8 cellular contexts compared by ENCODE assay signal in genomic region chr14:64805646-64806045, GRCh38.
DNase-seq lines count a peak whose midpoint lies in the region; ATAC-seq, FAIRE-seq and TF ChIP-seq lines count a peak whose summit lies in the region.
"Not testable (repeated sequence)": the region's sequence is repeated elsewhere in the genome, so short reads cannot be mapped to it uniquely, and the experiment has no call there.

No MANE protein-coding gene starts in this region.

- not testable (repeated sequence) for TF ChIP-seq CTCF in PC-9 (conservative IDR thresholded peaks at IDR 0.05); epithelial cell of esophagus (IDR thresholded peaks at IDR 0.05; ENCODE audit: insufficient read depth, low read depth, low read length, missing control alignments); hepatocyte (IDR thresholded peaks at IDR 0.05; ENCODE audit: poor library complexity); osteocyte (IDR thresholded peaks at IDR 0.05)

- H3K4me2 ChIP-seq in PC-9: peak overlapping the region; percentile 74
- not testable (repeated sequence) for H3K4me2 ChIP-seq in hepatocyte

- H3K9me3 ChIP-seq in PC-9 (ENCODE audit: insufficient read depth, low read depth); hepatocyte (ENCODE audit: low read depth): not testable (repeated sequence)

- H3K27ac Mint-ChIP-seq in activated T-helper 17 cell treated with anti-CD3 and anti-CD28 coated beads, Interleukin-2, amount 50 U/mL, for 72 hours: peak overlapping the region; percentile 54
- peak overlapping the region; percentile 86 for H3K27ac Mint-ChIP-seq in osteocyte (ENCODE audit: unreplicated experiment)

- intact Hi-C loops in PC-9 (cut with micrococcal nuclease; ENCODE audit: unreplicated experiment): loop anchor here (2.0 kb wide), 2 partner anchors 35 to 39 kb away; no protein-coding TSS in a partner anchor

- H3K4me3 Mint-ChIP-seq in activated T-helper 17 cell treated with anti-CD3 and anti-CD28 coated beads, Interleukin-2, amount 50 U/mL, for 72 hours; osteocyte (ENCODE audit: unreplicated experiment): not testable (repeated sequence)

- H3K36me3 Mint-ChIP-seq in activated T-helper 17 cell treated with anti-CD3 and anti-CD28 coated beads, Interleukin-2, amount 50 U/mL, for 72 hours (ENCODE audit: low read depth); osteocyte (ENCODE audit: unreplicated experiment): not testable (repeated sequence)

- not testable (repeated sequence) for H3K9me3 Mint-ChIP-seq in activated T-helper 17 cell treated with anti-CD3 and anti-CD28 coated beads, Interleukin-2, amount 50 U/mL, for 72 hours; osteocyte (ENCODE audit: unreplicated experiment)

- H3K79me2 ChIP-seq in PC-9 (ENCODE audit: low read depth); hepatocyte: not testable (repeated sequence)

- H4K20me1 ChIP-seq in PC-9 (ENCODE audit: insufficient read depth); hepatocyte (ENCODE audit: insufficient read depth, poor library complexity, severe bottlenecking): not testable (repeated sequence)

- BruUV-seq in PC-9 (replicated peaks; lab: Mats Ljungman, UMichigan): not testable (repeated sequence)

- not testable (repeated sequence) for H3K4me1 Mint-ChIP-seq in activated T-helper 17 cell treated with anti-CD3 and anti-CD28 coated beads, Interleukin-2, amount 50 U/mL, for 72 hours
- H3K4me1 Mint-ChIP-seq in osteocyte (ENCODE audit: unreplicated experiment): peaks cover 30% of the 10 kb centered on the region

- peaks cover 30% of the 10 kb centered on the region for H3F3A ChIP-seq in PC-9 (ENCODE audit: insufficient read depth, low read depth)

- WGBS in hepatocyte (ENCODE audit: low lambda C conversion rate, missing lambda C conversion rate): 89% methylated on average over 3 of the region's 3 CpGs

- H2AFZ ChIP-seq in PC-9: peak overlapping the region; percentile 48; the same call in 1 of the 2 replicates
- H2AFZ ChIP-seq in hepatocyte: not testable (repeated sequence)

- DNase-seq in COLO668 (lab: John Stamatoyannopoulos, UW; ENCODE audit: unreplicated experiment) (peak; percentile 49), HPDE6-E6E7 (ENCODE audit: extremely low spot score) (peak; percentile 49), PC-9 (peak in 1 of 2 experiments; percentile 75), epithelial cell of esophagus (ENCODE audit: low read depth) (peak; percentile 67), urothelium cell line (ENCODE audit: low spot score) (peak; percentile 84)
- not testable (repeated sequence) for DNase-seq in hepatocyte (ENCODE audit: low spot score); osteocyte (ENCODE audit: extremely low spot score, unreplicated experiment)

- H3K9me2 ChIP-seq in PC-9 (ENCODE audit: insufficient read depth); hepatocyte (replicated peaks; ENCODE audit: insufficient read depth): not testable (repeated sequence)

- H3K27me3 Mint-ChIP-seq in activated T-helper 17 cell treated with anti-CD3 and anti-CD28 coated beads, Interleukin-2, amount 50 U/mL, for 72 hours; osteocyte (ENCODE audit: unreplicated experiment): not testable (repeated sequence)

- ATAC-seq in activated T-helper 17 cell treated with anti-CD3 and anti-CD28 coated beads, Interleukin-2, amount 50 U/mL, for 72 hours (replicated peaks): not testable (repeated sequence)

- H3K27me3 ChIP-seq in PC-9 (ENCODE audit: insufficient read depth, low read depth); hepatocyte: not testable (repeated sequence)

- CTCF ChIA-PET in PC-9 (lab: Charles Lee): interaction anchor here (1.0 kb wide), 2 partner anchors 18 to 86 kb away, joined by 3 to 4 read pairs; no protein-coding TSS in a partner anchor

- H3K4me1 ChIP-seq in PC-9 (replicated peaks; ENCODE audit: insufficient read depth): peaks cover 39% of the 10 kb centered on the region
- peaks cover 11% of the 10 kb centered on the region for H3K4me1 ChIP-seq in hepatocyte (ENCODE audit: insufficient read depth)

- POLR2A ChIA-PET in PC-9 (lab: Charles Lee; ENCODE audit: unreplicated experiment): interaction anchor here (0.6 kb wide), 1 partner anchor 54 kb away, joined by 6 read pairs; no protein-coding TSS in a partner anchor

- peak; percentile 98 for FAIRE-seq in urothelium cell line (lab: Jason Lieb, UNC)

- peak overlapping the region; percentile 11; the same call in 1 of the 2 replicates for H3K4me3 ChIP-seq in PC-9
- not testable (repeated sequence) for H3K4me3 ChIP-seq in epithelial cell of esophagus (ENCODE audit: low read length); hepatocyte

- H3K27ac ChIP-seq in PC-9 (peak overlapping the region; percentile 84), hepatocyte (peak overlapping the region; percentile 92)

- not testable (repeated sequence) for H3K36me3 ChIP-seq in PC-9 (ENCODE audit: low read depth); hepatocyte (replicated peaks; ENCODE audit: insufficient read depth, low read depth)
